15 cellular contexts compared by ENCODE assay signal in genomic region chr12:69633061-69633460, GRCh38. TPM values are rescaled to one million over a fixed set of nuclear protein-coding genes. Genes with fewer than 3 reads are reported as not detected.
DNase-seq lines count a peak whose midpoint lies in the region; ATAC-seq, FAIRE-seq and TF ChIP-seq lines count a peak whose summit lies in the region.
"Had no signal": no experiment of that assay in that cellular context is flagged by ENCODE, and none has a peak within 500 bp of the region (broad histone marks: within the 10 kb centered on the region; RNA-seq: fewer than 3 reads in every experiment).

No MANE protein-coding gene starts in this region.

- H3K4me3 ChIP-seq in astrocyte of the cerebellum (ENCODE audit: low read depth, low read length), result no peak overlapping the region
- H3K4me3 ChIP-seq: heart right ventricle had no signal

- H3K36me3 Mint-ChIP-seq in neural crest cell (ENCODE audit: low read depth), result no peaks in the 10 kb centered on the region
- H3K36me3 Mint-ChIP-seq: IgD-negative memory B cell had no signal

- H3K4me1 Mint-ChIP-seq in neural crest cell, result no peaks in the 10 kb centered on the region
- H3K4me1 Mint-ChIP-seq: activated B cell treated with CpG ODN at 0.5 μM for 24 hours, IgD-negative memory B cell had no signal

- H3K27ac Mint-ChIP-seq in neural crest cell (ENCODE audit: unreplicated experiment), result no peak overlapping the region
- H3K27ac Mint-ChIP-seq: activated B cell treated with CpG ODN at 0.5 μM for 24 hours; activated T-cell treated with anti-CD3 and anti-CD28 coated beads, Interleukin-2, amount 50 U/mL, for 24 hours; IgD-negative memory B cell had no signal

- H3K4me3 Mint-ChIP-seq in neural crest cell, result no peak overlapping the region
- H3K4me3 Mint-ChIP-seq: activated B cell treated with CpG ODN at 0.5 μM for 24 hours; activated T-cell treated with anti-CD3 and anti-CD28 coated beads, Interleukin-2, amount 50 U/mL, for 24 hours; effector memory CD8-positive, alpha-beta T cell; IgD-negative memory B cell had no signal

- H3K9me3 Mint-ChIP-seq in neural crest cell, result no peaks in the 10 kb centered on the region
- H3K9me3 Mint-ChIP-seq: activated B cell treated with CpG ODN at 0.5 μM for 24 hours; activated T-cell treated with anti-CD3 and anti-CD28 coated beads, Interleukin-2, amount 50 U/mL, for 24 hours; effector memory CD8-positive, alpha-beta T cell; IgD-negative memory B cell had no signal

- TF ChIP-seq EP300 in Ishikawa (IDR thresholded peaks at IDR 0.05; ENCODE audit: borderline replicate concordance), result no peak

- TF ChIP-seq CTCF in GM12873 (IDR thresholded peaks at IDR 0.05; ENCODE audit: insufficient read depth, low read depth, low read length, missing control alignments), result peak; percentile 46
- TF ChIP-seq CTCF in astrocyte of the cerebellum (IDR thresholded peaks at IDR 0.05; ENCODE audit: low read depth, low read length, missing control alignments), result peak; percentile 15
- peak; percentile 39 for TF ChIP-seq CTCF in neural crest cell (conservative IDR thresholded peaks at IDR 0.05)

- no peak for FAIRE-seq in H54 (lab: Jason Lieb, UNC)

- no peak for TF ChIP-seq POLR2A in H54 (IDR thresholded peaks at IDR 0.05; ENCODE audit: low read depth, low read length)

- TF ChIP-seq RAD21 in Ishikawa (IDR thresholded peaks at IDR 0.05; ENCODE audit: low read depth), result peak; percentile 72

- in situ Hi-C loops in astrocyte of the cerebellum (cut with HindIII; ENCODE audit: low sequenced_read_pairs), result no loop called here

- DNase-seq in astrocyte of the cerebellum (ENCODE audit: low read depth), result no peak
- DNase-seq in neural crest cell (ENCODE audit: low read depth, low spot score), result no peak
- DNase-seq in glomerular visceral epithelial cell (ENCODE audit: extremely low spot score), result no peak
- DNase-seq in H54 (ENCODE audit: insufficient read length, low spot score), result no peak
- DNase-seq: activated B cell treated with CpG ODN at 0.5 μM for 24 hours; activated T-cell treated with anti-CD3 and anti-CD28 coated beads, Interleukin-2, amount 50 U/mL, for 24 hours; aorta; effector memory CD8-positive, alpha-beta T cell; heart right ventricle; left ventricle myocardium superior; NCI-H2171 had no signal

- no peak for ATAC-seq in HG03342 (IDR thresholded peaks at IDR 0.05; ENCODE audit: unreplicated experiment)
- ATAC-seq: effector memory CD8-positive, alpha-beta T cell; heart right ventricle; left ventricle myocardium superior had no signal

- H3K27me3 Mint-ChIP-seq in neural crest cell (ENCODE audit: low read depth), result no peaks in the 10 kb centered on the region
- H3K27me3 Mint-ChIP-seq: activated B cell treated with CpG ODN at 0.5 μM for 24 hours; activated T-cell treated with anti-CD3 and anti-CD28 coated beads, Interleukin-2, amount 50 U/mL, for 24 hours; effector memory CD8-positive, alpha-beta T cell had no signal

TF ChIP-seq in Ishikawa, 13 proteins besides CTCF, POLR2A, EP300 and RAD21:
- no peak for TF ChIP-seq TAF1 (IDR thresholded peaks at IDR 0.05; ENCODE audit: low read depth)
- no peak for TF ChIP-seq CEBPB (IDR thresholded peaks at IDR 0.05)
- TF ChIP-seq EGR1 (IDR thresholded peaks at IDR 0.05), result no peak
- TF ChIP-seq CREB1 (IDR thresholded peaks at IDR 0.05; ENCODE audit: low read depth), result no peak
TF ChIP-seq in Ishikawa: peak in this region for 0.

RNA-seq across cellular contexts. Expression of gene LRRC10, which starts 22.4 kb away (rescaled TPM):
- not detected in 2 replicates for total RNA-seq in neural crest cell
- total RNA-seq: activated B cell treated with CpG ODN at 0.5 μM for 24 hours, aorta had no signal

RNA-seq across cellular contexts. Expression of gene CCT2, which starts 47.8 kb away (rescaled TPM):
- total RNA-seq in neural crest cell, result 388 and 392 TPM in 2 replicates
